Comparison of ENCODE assay signal across 22 cellular contexts in the genomic region with DNA sequence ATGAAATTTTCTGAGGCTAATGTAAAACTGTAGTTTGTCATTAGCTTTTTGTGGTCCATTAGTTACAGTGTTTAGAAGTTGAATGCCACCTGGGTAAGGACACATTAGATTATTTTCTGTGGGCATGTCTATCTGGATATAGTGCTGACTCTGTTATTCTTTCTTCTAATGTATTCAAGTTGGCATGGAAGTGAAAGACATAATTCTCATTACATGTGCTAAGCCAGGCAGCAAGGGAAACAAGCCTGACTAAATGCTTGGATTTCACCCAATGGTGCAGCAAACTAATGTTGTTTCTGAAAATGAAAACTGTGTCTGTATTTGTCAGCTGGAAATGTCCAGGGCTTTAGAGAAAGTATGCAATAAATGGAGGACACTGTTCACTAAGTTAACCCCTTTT.
DNase-seq lines count a peak whose midpoint lies in the region; ATAC-seq and TF ChIP-seq lines count a peak whose summit lies in the region.
"Had no signal": no experiment of that assay in that cellular context is flagged by ENCODE, and none has a peak within 500 bp of the region (broad histone marks: within the 10 kb centered on the region; RNA-seq: fewer than 3 reads in every experiment).

No MANE protein-coding gene starts in this region.

- POLR2A ChIA-PET in AG04449 (lab: Yijun Ruan, JAX) = no interaction called here

- H3K4me1 ChIP-seq in KMS-11 (ENCODE audit: low read depth, poor library complexity, severe bottlenecking) = peaks cover 13% of the 10 kb centered on the region
- H3K4me1 ChIP-seq: A549, upper lobe of left lung had no signal

- no peak overlapping the region for H3K9ac ChIP-seq in KMS-11

- H3K27me3 Mint-ChIP-seq in activated T-helper 17 cell treated with anti-CD3 and anti-CD28 coated beads, Interleukin-2, amount 50 U/mL, for 72 hours = no peaks in the 10 kb centered on the region

- H3K27me3 ChIP-seq in KMS-11 (ENCODE audit: insufficient read depth, low read depth) = no peaks in the 10 kb centered on the region
- H3K27me3 ChIP-seq: upper lobe of left lung had no signal

- no peaks in the 10 kb centered on the region for H3K79me2 ChIP-seq in KMS-11 (ENCODE audit: insufficient read depth, low read depth)

- peak overlapping the region; percentile 22; the same call in 1 of the 2 replicates for H3K4me2 ChIP-seq in KMS-11
- H3K4me2 ChIP-seq: A549 had no signal

- H3K27ac ChIP-seq in KMS-11 = peak overlapping the region; percentile 15; the same call in 1 of the 2 replicates
- H3K27ac ChIP-seq: A549, upper lobe of left lung had no signal

- no peak overlapping the region for H3K27ac Mint-ChIP-seq in activated T-helper 17 cell treated with anti-CD3 and anti-CD28 coated beads, Interleukin-2, amount 50 U/mL, for 72 hours
- H3K27ac Mint-ChIP-seq: activated CD8-positive, alpha-beta T cell treated with anti-CD3 and anti-CD28 coated beads, Interleukin-2, amount 10 ng/mL, durations not matched to agents 7 days and 5 days; CD14-positive monocyte; naive thymus-derived CD8-positive, alpha-beta T cell had no signal

- H4K20me1 ChIP-seq in KMS-11 (ENCODE audit: insufficient read depth) = no peaks in the 10 kb centered on the region

- ATAC-seq in activated T-helper 17 cell treated with anti-CD3 and anti-CD28 coated beads, Interleukin-2, amount 50 U/mL, for 72 hours (replicated peaks) = no peak
- ATAC-seq: A549; activated CD8-positive, alpha-beta T cell treated with anti-CD3 and anti-CD28 coated beads, Interleukin-2, amount 10 ng/mL, durations not matched to agents 7 days and 5 days; naive thymus-derived CD8-positive, alpha-beta T cell; right cardiac atrium had no signal

- CTCF ChIA-PET in AG04449 (lab: Yijun Ruan, JAX) = interaction anchor here (1.3 kb wide), 1 partner anchor 24 kb away, joined by 3 read pairs; no protein-coding TSS in a partner anchor

- H3K9me3 Mint-ChIP-seq in activated T-helper 17 cell treated with anti-CD3 and anti-CD28 coated beads, Interleukin-2, amount 50 U/mL, for 72 hours = peaks cover 8% of the 10 kb centered on the region

- in situ Hi-C loops in astrocyte of the spinal cord (cut with HindIII; ENCODE audit: low sequenced_read_pairs) = no loop called here

- DNase-seq in AG04449 (ENCODE audit: low read depth, low spot score) = peak; percentile 9
- peak; percentile 63 for DNase-seq in astrocyte of the spinal cord (ENCODE audit: low read depth, low spot score)
- DNase-seq in inferior parietal cortex (ENCODE audit: extremely low spot score) = peak; percentile 25
- DNase-seq in AG08395 (ENCODE audit: low spot score) = no peak
- no peak for DNase-seq in NOMO-1 treated with DMSO at 0.1 percent for 48 hours (lab: John Stamatoyannopoulos, UW; ENCODE audit: unreplicated experiment)
- DNase-seq in DMS53 (lab: John Stamatoyannopoulos, UW) = no peak
- DNase-seq: activated CD8-positive, alpha-beta T cell treated with anti-CD3 and anti-CD28 coated beads, Interleukin-2, amount 10 ng/mL, durations not matched to agents 7 days and 5 days; activated T-cell treated with anti-CD3 and anti-CD28 coated beads, Interleukin-2, amount 50 U/mL, for 1 hour; amniotic stem cell; central memory CD4-positive, alpha-beta T cell; KG1; naive thymus-derived CD8-positive, alpha-beta T cell; NCI-H187; OCI-M1; right cardiac atrium; Right ventricle myocardium superior; stimulated activated CD4-positive, alpha-beta T cell treated with anti-CD3 and anti-CD28 coated beads, Interleukin-15, amount 100 ng/mL, for 24 hours; upper lobe of left lung had no signal

- TF ChIP-seq CTCF in AG04449 (IDR thresholded peaks at IDR 0.05; ENCODE audit: insufficient read depth, low read length, missing control alignments) = no peak
- no peak for TF ChIP-seq CTCF in KMS-11 (conservative IDR thresholded peaks at IDR 0.05; ENCODE audit: low read depth, low read length)
- no peak for TF ChIP-seq CTCF in astrocyte of the spinal cord (IDR thresholded peaks at IDR 0.05; ENCODE audit: low read depth, low read length)

- no peak overlapping the region for H3K4me3 Mint-ChIP-seq in activated T-helper 17 cell treated with anti-CD3 and anti-CD28 coated beads, Interleukin-2, amount 50 U/mL, for 72 hours
- H3K4me3 Mint-ChIP-seq: activated CD8-positive, alpha-beta T cell treated with anti-CD3 and anti-CD28 coated beads, Interleukin-2, amount 10 ng/mL, durations not matched to agents 7 days and 5 days; CD14-positive monocyte; naive thymus-derived CD8-positive, alpha-beta T cell had no signal

- no peaks in the 10 kb centered on the region for H3K36me3 Mint-ChIP-seq in activated T-helper 17 cell treated with anti-CD3 and anti-CD28 coated beads, Interleukin-2, amount 50 U/mL, for 72 hours (ENCODE audit: low read depth)
- H3K36me3 Mint-ChIP-seq: CD14-positive monocyte had no signal

- no peak overlapping the region for H3K4me3 ChIP-seq in AG04449 (ENCODE audit: low read depth, low read length)
- H3K4me3 ChIP-seq in KMS-11 (IDR thresholded peaks at IDR 0.05; ENCODE audit: insufficient read depth, low read depth, low read length) = no peak overlapping the region
- no peak overlapping the region for H3K4me3 ChIP-seq in astrocyte of the spinal cord (ENCODE audit: low read depth, low read length)
- H3K4me3 ChIP-seq: A549, upper lobe of left lung had no signal

- H2AFZ ChIP-seq in KMS-11 (ENCODE audit: low read depth) = no peak overlapping the region

- no peaks in the 10 kb centered on the region for H3K4me1 Mint-ChIP-seq in activated T-helper 17 cell treated with anti-CD3 and anti-CD28 coated beads, Interleukin-2, amount 50 U/mL, for 72 hours
- H3K4me1 Mint-ChIP-seq: CD14-positive monocyte; naive thymus-derived CD8-positive, alpha-beta T cell had no signal

- no peaks in the 10 kb centered on the region for H3K36me3 ChIP-seq in KMS-11 (ENCODE audit: insufficient read depth)
- H3K36me3 ChIP-seq: upper lobe of left lung had no signal

Comparison
In these comparisons a context has a peak if more than half of its experiments do, and no peak if none do; other contexts are left out.
1. DNase-seq: peak in AG04449 (single experiment), astrocyte of the spinal cord (single experiment) and inferior parietal cortex (single experiment); none in AG08395 (single experiment), NOMO-1 treated with DMSO at 0.1 percent for 48 hours (single experiment) and DMS53 (single experiment).